In the genomic region with DNA sequence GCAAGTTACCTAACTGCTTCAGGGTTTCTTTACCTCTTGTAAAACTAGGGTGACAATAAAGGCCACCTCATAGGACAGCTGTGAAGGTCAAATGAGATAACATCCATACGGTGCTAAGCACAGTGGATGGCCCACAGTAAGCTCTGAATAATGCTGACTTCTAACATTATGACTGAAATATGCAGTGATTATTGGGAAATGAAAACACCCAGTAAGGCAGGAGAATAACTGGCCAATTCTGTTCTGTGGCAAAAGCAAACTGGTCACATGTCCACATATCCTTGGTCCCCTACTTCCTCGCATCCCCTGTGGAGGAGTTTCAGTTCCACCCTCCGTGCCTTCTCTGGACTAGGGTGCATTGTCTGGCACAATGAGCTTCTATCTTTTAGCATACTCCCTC, we compare ENCODE assay signal across 30 cellular contexts. TPM values are rescaled to one million over a fixed set of nuclear protein-coding genes. Genes with fewer than 3 reads are reported as not detected.
DNase-seq lines count a peak whose midpoint lies in the region; ATAC-seq and TF ChIP-seq lines count a peak whose summit lies in the region.
"Had no signal": no experiment of that assay in that cellular context is flagged by ENCODE, and none has a peak within 500 bp of the region (broad histone marks: within the 10 kb centered on the region; RNA-seq: fewer than 3 reads in every experiment).

No MANE protein-coding gene starts in this region.

- no peaks in the 10 kb centered on the region for H3K36me3 ChIP-seq in Caco-2 (ENCODE audit: control insufficient read depth, insufficient read depth, low read length)
- no peaks in the 10 kb centered on the region for H3K36me3 ChIP-seq in gastroesophageal sphincter
- H3K36me3 ChIP-seq in mucosa of descending colon (ENCODE audit: low read depth), result no peaks in the 10 kb centered on the region
- H3K36me3 ChIP-seq in colonic mucosa, result no peaks in the 10 kb centered on the region
- H3K36me3 ChIP-seq: BLaER1 treated with 17β-estradiol and CSF1 and Interleukin-3, amounts not matched to agents 10 nM and 100 nM; gastrocnemius medialis; transverse colon had no signal

- H3K27ac Mint-ChIP-seq in Caco-2 (ENCODE audit: unreplicated experiment), result no peak overlapping the region
- H3K27ac Mint-ChIP-seq: activated CD4-positive, alpha-beta T cell treated with anti-CD3 and anti-CD28 coated beads for 36 hours; activated naive CD4-positive, alpha-beta T cell treated with anti-CD3 and anti-CD28 coated beads, Interleukin-2, amount 50 U/mL, for 24 hours; activated T-helper 2 cell treated with anti-CD3 and anti-CD28 coated beads, Interferon-gamma antibody, Interleukin-2, Interleukin-4, amounts not matched to agents 10 μg/mL and 5 μg/mL and 100 μg/mL, durations not matched to agents 14 hours and 24 hours and 36 hours; brain; mesothelial cell of epicardium; stimulated activated effector memory CD8-positive, alpha-beta T cell treated with anti-CD3 and anti-CD28 coated beads, Interleukin-12 subunit alpha, Interleukin-12 subunit beta, amount 100 ng/mL, for 72 hours had no signal

- H3K4me1 Mint-ChIP-seq in Caco-2 (ENCODE audit: low read depth, unreplicated experiment), result peaks cover 47% of the 10 kb centered on the region
- H3K4me1 Mint-ChIP-seq: activated CD4-positive, alpha-beta T cell treated with anti-CD3 and anti-CD28 coated beads for 36 hours; activated naive CD4-positive, alpha-beta T cell treated with anti-CD3 and anti-CD28 coated beads, Interleukin-2, amount 50 U/mL, for 24 hours; brain; naive B cell; stimulated activated effector memory CD8-positive, alpha-beta T cell treated with anti-CD3 and anti-CD28 coated beads, Interleukin-12 subunit alpha, Interleukin-12 subunit beta, amount 100 ng/mL, for 72 hours had no signal

- intact Hi-C loops in Caco-2 (cut with micrococcal nuclease; ENCODE audit: unreplicated experiment) (loop anchor here (2.0 kb wide), 1 partner anchor 13 kb away; no protein-coding TSS in a partner anchor), mucosa of descending colon (cut with DNase I, micrococcal nuclease) (no loop called here), colonic mucosa (cut with DNase I) (no loop called here)

- H3K9ac ChIP-seq in colonic mucosa (ENCODE audit: low read depth in 2 of 2, low read length in 2 of 2), result no peak overlapping the region
- H3K9ac ChIP-seq: BLaER1 treated with 17β-estradiol and CSF1 and Interleukin-3, amounts not matched to agents 10 nM and 100 nM had no signal

- TF ChIP-seq CTCF in Caco-2 (IDR thresholded peaks at IDR 0.05; ENCODE audit: insufficient read depth in 1 of 2, low read depth in 1 of 2, low read length in 1 of 2, severe bottlenecking in 1 of 2, unreplicated experiment in 1 of 2), result no peak
- TF ChIP-seq CTCF in gastroesophageal sphincter (IDR thresholded peaks at IDR 0.05), result no peak
- TF ChIP-seq CTCF in mucosa of descending colon (IDR thresholded peaks at IDR 0.05), result no peak
- no peak for TF ChIP-seq CTCF in colonic mucosa (IDR thresholded peaks at IDR 0.05)

- H3K9me3 ChIP-seq in Caco-2, result no peaks in the 10 kb centered on the region
- no peaks in the 10 kb centered on the region for H3K9me3 ChIP-seq in gastroesophageal sphincter
- no peaks in the 10 kb centered on the region for H3K9me3 ChIP-seq in mucosa of descending colon
- H3K9me3 ChIP-seq in colonic mucosa, result no peaks in the 10 kb centered on the region
- H3K9me3 ChIP-seq: BLaER1 treated with 17β-estradiol and CSF1 and Interleukin-3, amounts not matched to agents 10 nM and 100 nM; gastrocnemius medialis; psoas muscle; transverse colon had no signal

- BruUV-seq in Caco-2 (replicated peaks; lab: Mats Ljungman, UMichigan), result no TSS peak

- H3K36me3 Mint-ChIP-seq in Caco-2 (ENCODE audit: insufficient read depth, unreplicated experiment), result no peaks in the 10 kb centered on the region
- H3K36me3 Mint-ChIP-seq: mesothelial cell of epicardium; stimulated activated effector memory CD8-positive, alpha-beta T cell treated with anti-CD3 and anti-CD28 coated beads, Interleukin-12 subunit alpha, Interleukin-12 subunit beta, amount 100 ng/mL, for 72 hours had no signal

- no peak for TF ChIP-seq POLR2A in gastroesophageal sphincter (IDR thresholded peaks at IDR 0.05)

- H3K27ac ChIP-seq in gastroesophageal sphincter (no peak overlapping the region), colonic mucosa (no peak overlapping the region)
- H3K27ac ChIP-seq: gastrocnemius medialis, psoas muscle, transverse colon had no signal

- H3K4me1 ChIP-seq in Caco-2 (peaks cover 60% of the 10 kb centered on the region), gastroesophageal sphincter (no peaks in the 10 kb centered on the region), mucosa of descending colon (ENCODE audit: low read depth) (no peaks in the 10 kb centered on the region), colonic mucosa (no peaks in the 10 kb centered on the region)
- H3K4me1 ChIP-seq: gastrocnemius medialis, psoas muscle, transverse colon had no signal

- 82 to 93% methylated on average over 2 to 3 of the region's 3 CpGs for WGBS in gastroesophageal sphincter (ENCODE audit: low coverage in 1 of 2), 2 donors

- no peaks in the 10 kb centered on the region for H3K27me3 Mint-ChIP-seq in Caco-2 (ENCODE audit: insufficient read depth, unreplicated experiment)
- H3K27me3 Mint-ChIP-seq: activated CD4-positive, alpha-beta T cell treated with anti-CD3 and anti-CD28 coated beads for 36 hours; activated naive CD4-positive, alpha-beta T cell treated with anti-CD3 and anti-CD28 coated beads, Interleukin-2, amount 50 U/mL, for 24 hours had no signal

- CTCF ChIA-PET in Caco-2 (lab: Charles Lee), result interaction anchor here (0.6 kb wide), 1 partner anchor 15 kb away, joined by 3 read pairs; no protein-coding TSS in a partner anchor

- no peak for DNase-seq in Caco-2
- DNase-seq in MV-4-11 (lab: John Stamatoyannopoulos, UW), result peak; percentile 85
- DNase-seq in mucosa of descending colon, result no peak
- no peak for DNase-seq in colonic mucosa
- DNase-seq in stimulated activated CD4-positive, alpha-beta T cell treated with anti-CD3 and anti-CD28 coated beads, Interleukin-2, amount 100 ng/mL, for 48 hours, result no peak
- DNase-seq: activated CD4-positive, alpha-beta T cell treated with anti-CD3 and anti-CD28 coated beads for 36 hours; amniotic stem cell; Calu3; cerebellar nuclear complex; DND-41; gastrocnemius medialis; GF-D8; left cardiac atrium; naive B cell; NCI-H1105 treated with DMSO at 0.1 percent for 48 hours; NCI-H187 treated with DMSO at 0.1 percent for 48 hours; NCI-H2171; NCI-H510A; nucleus accumbens; psoas muscle; transverse colon had no signal

- ATAC-seq in gastroesophageal sphincter, result peak; percentile 65
- peak; percentile 15 for ATAC-seq in mucosa of descending colon
- no peak for ATAC-seq in HG02870 (IDR thresholded peaks at IDR 0.05; ENCODE audit: unreplicated experiment)
- ATAC-seq: activated CD4-positive, alpha-beta T cell treated with anti-CD3 and anti-CD28 coated beads for 36 hours; gastrocnemius medialis; HCT116; psoas muscle; stimulated activated effector memory CD8-positive, alpha-beta T cell treated with anti-CD3 and anti-CD28 coated beads, Interleukin-12 subunit alpha, Interleukin-12 subunit beta, amount 100 ng/mL, for 72 hours had no signal

- no peak overlapping the region for H3K4me3 Mint-ChIP-seq in Caco-2 (ENCODE audit: unreplicated experiment)
- H3K4me3 Mint-ChIP-seq: activated CD4-positive, alpha-beta T cell treated with anti-CD3 and anti-CD28 coated beads for 36 hours; activated naive CD4-positive, alpha-beta T cell treated with anti-CD3 and anti-CD28 coated beads, Interleukin-2, amount 50 U/mL, for 24 hours; brain; mesothelial cell of epicardium; naive B cell; stimulated activated effector memory CD8-positive, alpha-beta T cell treated with anti-CD3 and anti-CD28 coated beads, Interleukin-12 subunit alpha, Interleukin-12 subunit beta, amount 100 ng/mL, for 72 hours had no signal

- TF ChIP-seq EP300 in gastroesophageal sphincter (IDR thresholded peaks at IDR 0.05), result no peak

- H3K4me3 ChIP-seq in Caco-2 (ENCODE audit: low read depth, low read length), result 0 out of 2 replicates have a peak overlapping the region, but pooled peaks have one; percentile 1
- no peak overlapping the region for H3K4me3 ChIP-seq in gastroesophageal sphincter
- no peak overlapping the region for H3K4me3 ChIP-seq in mucosa of descending colon
- H3K4me3 ChIP-seq in colonic mucosa, result no peak overlapping the region
- H3K4me3 ChIP-seq: BLaER1 treated with 17β-estradiol and CSF1 and Interleukin-3, amounts not matched to agents 10 nM and 100 nM; gastrocnemius medialis; psoas muscle; transverse colon had no signal

- H3K9me3 Mint-ChIP-seq in Caco-2 (ENCODE audit: unreplicated experiment), result no peaks in the 10 kb centered on the region
- H3K9me3 Mint-ChIP-seq: activated naive CD4-positive, alpha-beta T cell treated with anti-CD3 and anti-CD28 coated beads, Interleukin-2, amount 50 U/mL, for 24 hours; activated T-helper 2 cell treated with anti-CD3 and anti-CD28 coated beads, Interferon-gamma antibody, Interleukin-2, Interleukin-4, amounts not matched to agents 10 μg/mL and 5 μg/mL and 100 μg/mL, durations not matched to agents 14 hours and 24 hours and 36 hours; mesothelial cell of epicardium; naive B cell; stimulated activated effector memory CD8-positive, alpha-beta T cell treated with anti-CD3 and anti-CD28 coated beads, Interleukin-12 subunit alpha, Interleukin-12 subunit beta, amount 100 ng/mL, for 72 hours had no signal

- POLR2A ChIA-PET in Caco-2 (lab: Charles Lee), result no interaction called here

- H3K27me3 ChIP-seq in Caco-2 (replicated peaks; ENCODE audit: control insufficient read depth, insufficient read depth, low read length) (no peaks in the 10 kb centered on the region), gastroesophageal sphincter (no peaks in the 10 kb centered on the region), colonic mucosa (no peaks in the 10 kb centered on the region)
- H3K27me3 ChIP-seq: BLaER1 treated with 17β-estradiol and CSF1 and Interleukin-3, amounts not matched to agents 10 nM and 100 nM; gastrocnemius medialis; transverse colon had no signal

RNA-seq across cellular contexts. Expression of a gene that starts 1.4 kb away (rescaled TPM):
- total RNA-seq in Caco-2 (2022) (4.6 and 4.8 TPM in 2 replicates), gastroesophageal sphincter (1 to 10 TPM in 3 of 4 donors, under 1 TPM in 1; 0.37 to 2.8 (median 1.6) TPM), mucosa of descending colon (1 to 10 TPM in 1 of 3 donors, under 1 TPM in 2; 0.31 to 1.9 (median 0.38) TPM), colonic mucosa (under 1 TPM; 0.25 to 0.42 TPM)
